8 cellular contexts compared by ENCODE assay signal in the genomic region with DNA sequence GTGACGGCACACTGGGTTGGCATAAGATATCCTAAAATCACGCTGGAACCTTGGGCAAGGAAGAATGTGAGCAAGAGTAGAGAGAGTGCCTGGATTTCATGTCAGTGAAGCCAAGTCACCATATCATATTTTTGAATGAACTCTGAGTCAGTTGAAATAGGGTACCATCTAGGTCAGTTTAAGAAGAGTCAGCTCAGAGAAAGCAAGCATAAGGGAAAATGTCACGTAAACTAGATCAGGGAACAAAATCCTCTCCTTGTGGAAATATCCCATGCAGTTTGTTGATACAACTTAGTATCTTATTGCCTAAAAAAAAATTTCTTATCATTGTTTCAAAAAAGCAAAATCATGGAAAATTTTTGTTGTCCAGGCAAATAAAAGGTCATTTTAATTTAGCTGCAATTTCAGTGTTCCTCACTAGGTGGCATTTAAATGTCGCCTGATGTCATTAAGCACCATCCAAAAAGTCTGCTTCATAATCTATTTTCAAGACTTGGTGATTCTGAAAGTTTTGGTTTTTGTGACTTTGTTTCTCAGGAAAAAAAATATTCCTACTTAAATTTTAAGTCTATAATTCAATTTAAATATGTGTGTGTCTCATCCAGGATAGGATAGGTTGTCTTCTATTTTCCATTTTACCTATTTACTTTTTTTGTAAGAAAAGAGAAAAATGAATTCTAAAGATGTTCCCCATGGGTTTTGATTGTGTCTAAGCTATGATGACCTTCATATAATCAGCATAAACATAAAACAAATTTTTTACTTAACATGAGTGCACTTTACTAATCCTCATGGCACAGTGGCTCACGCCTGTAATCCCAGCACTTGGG. TPM values are rescaled to one million over a fixed set of nuclear protein-coding genes. Genes with fewer than 3 reads are reported as not detected.
DNase-seq lines count a peak whose midpoint lies in the region; ATAC-seq and TF ChIP-seq lines count a peak whose summit lies in the region.

No MANE protein-coding gene starts in this region.

- peaks cover 22% of the 10 kb centered on the region for H3K9me3 Mint-ChIP-seq in activated naive CD4-positive, alpha-beta T cell treated with anti-CD3 and anti-CD28 coated beads for 36 hours

- H3K4me1 Mint-ChIP-seq in activated naive CD4-positive, alpha-beta T cell treated with anti-CD3 and anti-CD28 coated beads for 36 hours (ENCODE audit: low read depth), result peaks cover 13% of the 10 kb centered on the region
- H3K4me1 Mint-ChIP-seq in T-helper 17 cell, result peaks cover 3% of the 10 kb centered on the region

- H3K27ac Mint-ChIP-seq in activated naive CD4-positive, alpha-beta T cell treated with anti-CD3 and anti-CD28 coated beads for 36 hours, result peak overlapping the region; percentile 21
- no peak overlapping the region for H3K27ac Mint-ChIP-seq in T-helper 17 cell

- peak; percentile 61 for ATAC-seq in T-helper 17 cell

- CTCF ChIA-PET in activated naive CD4-positive, alpha-beta T cell treated with anti-CD3 and anti-CD28 coated beads for 36 hours (lab: Charles Lee), result interaction anchor here (0.6 to 6.1 kb wide), 35 partner anchors 9 to 173 kb away, joined by 3 to 101 read pairs (median 5); partner anchors contain the start of genes CMPK2, RNF144A and RSAD2

- DNase-seq in activated naive CD4-positive, alpha-beta T cell treated with anti-CD3 and anti-CD28 coated beads for 36 hours, result no peak
- DNase-seq in activated naive CD4-positive, alpha-beta T cell treated with Interleukin-2 at 50 U/mL for 16 hours, result no peak
- peak; percentile 40 to 52 for DNase-seq in Kasumi-1 (lab: John Stamatoyannopoulos, UW)
- no peak for DNase-seq in T-helper 17 cell
- DNase-seq in fibroblast of the aortic adventitia (ENCODE audit: low read depth), result peak; percentile 64
- DNase-seq in renal cortical epithelial cell (ENCODE audit: low read depth), result peak; percentile 48
- no peak for DNase-seq in hepatic stellate cell (ENCODE audit: low spot score)
- no peak for DNase-seq in HCEC 1CT

- no peak overlapping the region for H3K4me3 ChIP-seq in fibroblast of the aortic adventitia (ENCODE audit: low read depth, low read length)

- peak; percentile 58 for TF ChIP-seq CTCF in fibroblast of the aortic adventitia (IDR thresholded peaks at IDR 0.05; ENCODE audit: insufficient read depth, low read length)

- no peaks in the 10 kb centered on the region for H3K27me3 Mint-ChIP-seq in activated naive CD4-positive, alpha-beta T cell treated with anti-CD3 and anti-CD28 coated beads for 36 hours (ENCODE audit: low read depth)
- H3K27me3 Mint-ChIP-seq in T-helper 17 cell, result no peaks in the 10 kb centered on the region

- H3K36me3 Mint-ChIP-seq in activated naive CD4-positive, alpha-beta T cell treated with anti-CD3 and anti-CD28 coated beads for 36 hours (ENCODE audit: low read depth), result peaks cover 15% of the 10 kb centered on the region
- peaks cover 5% of the 10 kb centered on the region for H3K36me3 Mint-ChIP-seq in T-helper 17 cell (ENCODE audit: low read depth)

- no peaks in the 10 kb centered on the region for H3K9me3 ChIP-seq in T-helper 17 cell (ENCODE audit: control insufficient read depth, low read length, poor library complexity, severe bottlenecking)

- no peak overlapping the region for H3K4me3 Mint-ChIP-seq in activated naive CD4-positive, alpha-beta T cell treated with anti-CD3 and anti-CD28 coated beads for 36 hours
- H3K4me3 Mint-ChIP-seq in T-helper 17 cell, result no peak overlapping the region

- intact Hi-C loops in activated naive CD4-positive, alpha-beta T cell treated with anti-CD3 and anti-CD28 coated beads for 36 hours (cut with micrococcal nuclease), result loop anchor here (1.0 to 5.0 kb wide), 6 partner anchors 16 to 187 kb away; no protein-coding TSS in a partner anchor

RNA-seq across cellular contexts. Expression of gene RSAD2, which starts 19.6 kb away (rescaled TPM):
- total RNA-seq in activated naive CD4-positive, alpha-beta T cell treated with anti-CD3 and anti-CD28 coated beads for 36 hours, result 1 to 10 TPM; 9.1 to 9.9 TPM
- total RNA-seq in T-helper 17 cell (1 to 10 TPM; 4.1 to 4.7 TPM), fibroblast of the aortic adventitia (ENCODE audit: low replicate concordance) (0.63 and 4.0 TPM in 2 replicates), renal cortical epithelial cell (0.20 and 12.0 TPM in 2 replicates)

RNA-seq across cellular contexts. Expression of gene RNF144A, which starts 20.1 kb away (rescaled TPM):
- 10 to 100 TPM; 49.0 to 50.6 TPM for total RNA-seq in activated naive CD4-positive, alpha-beta T cell treated with anti-CD3 and anti-CD28 coated beads for 36 hours
- total RNA-seq in T-helper 17 cell (10 to 100 TPM; 15.1 to 21.4 TPM), fibroblast of the aortic adventitia (ENCODE audit: low replicate concordance) (5.8 and 10.8 TPM in 2 replicates), renal cortical epithelial cell (1.8 and 2.6 TPM in 2 replicates)

RNA-seq across cellular contexts. Expression of gene CMPK2, which starts 31.4 kb away (rescaled TPM):
- 1 to 10 TPM; 7.2 to 7.7 TPM for total RNA-seq in activated naive CD4-positive, alpha-beta T cell treated with anti-CD3 and anti-CD28 coated beads for 36 hours
- 1 to 10 TPM; 5.3 to 5.9 TPM for total RNA-seq in T-helper 17 cell
- 1.9 and 11.0 TPM in 2 replicates for total RNA-seq in fibroblast of the aortic adventitia (ENCODE audit: low replicate concordance)
- 0.55 and 9.0 TPM in 2 replicates for total RNA-seq in renal cortical epithelial cell

Comparison
In these comparisons a context has a peak if more than half of its experiments do, and no peak if none do; other contexts are left out.
1. DNase-seq: peak in Kasumi-1 (2 of 2), fibroblast of the aortic adventitia (single experiment) and renal cortical epithelial cell (single experiment); none in activated naive CD4-positive, alpha-beta T cell treated with anti-CD3 and anti-CD28 coated beads for 36 hours (single experiment), activated naive CD4-positive, alpha-beta T cell treated with Interleukin-2 at 50 U/mL for 16 hours (single experiment), T-helper 17 cell (0 of 3), hepatic stellate cell (single experiment) and HCEC 1CT (single experiment).